17 cellular contexts compared by ENCODE assay signal in genomic region chr17:31697838-31698237, GRCh38.
DNase-seq lines count a peak whose midpoint lies in the region; ATAC-seq and TF ChIP-seq lines count a peak whose summit lies in the region.
"Had no signal": no experiment of that assay in that cellular context is flagged by ENCODE, and none has a peak within 500 bp of the region (broad histone marks: within the 10 kb centered on the region; RNA-seq: fewer than 3 reads in every experiment).

No MANE protein-coding gene starts in this region.

- H3K4me3 ChIP-seq in cardiac muscle cell (no peak overlapping the region), mesendoderm (ENCODE audit: low read length) (no peak overlapping the region)
- H3K4me3 ChIP-seq: BLaER1 treated with 17β-estradiol and CSF1 and Interleukin-3, amounts not matched to agents 10 nM and 100 nM had no signal

- H2BK5ac ChIP-seq in mesendoderm (ENCODE audit: low read length): no peak overlapping the region

- H2BK15ac ChIP-seq in mesendoderm (replicated peaks; ENCODE audit: low read depth): no peak overlapping the region

- H3K79me1 ChIP-seq in mesendoderm (ENCODE audit: low read length): no peaks in the 10 kb centered on the region

- H3K4me1 ChIP-seq in cardiac muscle cell (ENCODE audit: low read depth) (peaks cover 26% of the 10 kb centered on the region), mesendoderm (ENCODE audit: control insufficient read depth, low read depth, low read length) (no peaks in the 10 kb centered on the region)
- H3K4me1 ChIP-seq: BLaER1 treated with 17β-estradiol and CSF1 and Interleukin-3, amounts not matched to agents 10 nM and 100 nM had no signal

- no peaks in the 10 kb centered on the region for H3K36me3 ChIP-seq in cardiac muscle cell
- H3K36me3 ChIP-seq in mesendoderm (ENCODE audit: control insufficient read depth, insufficient read depth, low read length): no peaks in the 10 kb centered on the region
- H3K36me3 ChIP-seq: BLaER1 treated with 17β-estradiol and CSF1 and Interleukin-3, amounts not matched to agents 10 nM and 100 nM had no signal

- no CpG with 5 or more reads among the region's 9 CpGs for WGBS in mesendoderm (ENCODE audit: extremely low coverage, insufficient coverage, low lambda C conversion rate)

- no peak overlapping the region for H3K56ac ChIP-seq in mesendoderm (ENCODE audit: low read length)

- H3K79me2 ChIP-seq in mesendoderm (ENCODE audit: control insufficient read depth, insufficient read depth, low read length): no peaks in the 10 kb centered on the region

- TF ChIP-seq CTCF in cardiac muscle cell (IDR thresholded peaks at IDR 0.05; ENCODE audit: low read depth, low read length) (no peak), chondrocyte (IDR thresholded peaks at IDR 0.05) (no peak)

- peaks cover 5% of the 10 kb centered on the region for H3K9me3 Mint-ChIP-seq in chondrocyte (ENCODE audit: low read depth)
- H3K9me3 Mint-ChIP-seq: CD8-positive, alpha-beta memory T cell had no signal

- H3K27me3 Mint-ChIP-seq in chondrocyte (ENCODE audit: low read depth): no peaks in the 10 kb centered on the region

- H2BK120ac ChIP-seq in mesendoderm (ENCODE audit: low read depth, low read length): no peak overlapping the region

- peak overlapping the region; percentile 84 for H3K27ac Mint-ChIP-seq in chondrocyte (ENCODE audit: unreplicated experiment)

- intact Hi-C loops in left ventricle myocardium superior (cut with micrococcal nuclease): no loop called here

- H3K27ac ChIP-seq in cardiac muscle cell (peak overlapping the region; percentile 77), mesendoderm (ENCODE audit: low read depth, low read length) (no peak overlapping the region)
- H3K27ac ChIP-seq: BLaER1 treated with 17β-estradiol and CSF1 and Interleukin-3, amounts not matched to agents 10 nM and 100 nM had no signal

- H3K18ac ChIP-seq in mesendoderm (ENCODE audit: low read length): no peak overlapping the region

- H3K4me3 Mint-ChIP-seq in chondrocyte (ENCODE audit: unreplicated experiment): no peak overlapping the region
- H3K4me3 Mint-ChIP-seq: CD8-positive, alpha-beta memory T cell had no signal

- H3K27me3 ChIP-seq in cardiac muscle cell (no peaks in the 10 kb centered on the region), mesendoderm (ENCODE audit: insufficient read depth, low read length, poor library complexity) (no peaks in the 10 kb centered on the region)
- H3K27me3 ChIP-seq: BLaER1 treated with 17β-estradiol and CSF1 and Interleukin-3, amounts not matched to agents 10 nM and 100 nM had no signal

- peaks cover 63% of the 10 kb centered on the region for H3K4me1 Mint-ChIP-seq in chondrocyte (ENCODE audit: low read depth)
- H3K4me1 Mint-ChIP-seq: CD8-positive, alpha-beta memory T cell had no signal

- H3K23ac ChIP-seq in mesendoderm (ENCODE audit: low read length): no peak overlapping the region

- no peaks in the 10 kb centered on the region for H3K9me3 ChIP-seq in cardiac muscle cell (ENCODE audit: low read depth)
- H3K9me3 ChIP-seq: BLaER1 treated with 17β-estradiol and CSF1 and Interleukin-3, amounts not matched to agents 10 nM and 100 nM had no signal

- H4K5ac ChIP-seq in mesendoderm (ENCODE audit: low read length): no peak overlapping the region

- no peak overlapping the region for H3K9ac ChIP-seq in mesendoderm (ENCODE audit: low read length)
- H3K9ac ChIP-seq: BLaER1 treated with 17β-estradiol and CSF1 and Interleukin-3, amounts not matched to agents 10 nM and 100 nM had no signal

- no peak overlapping the region for H2AK5ac ChIP-seq in mesendoderm (ENCODE audit: low read length)

- DNase-seq in cardiac muscle cell (ENCODE audit: low read depth in 1 of 2, low spot score in 1 of 2) (peak in 1 of 2 donors; percentile 44), left ventricle myocardium superior (no peak), chondrocyte (ENCODE audit: low spot score) (no peak), mesendoderm (peak; percentile 67), retina (peak; percentile 27), DMS153 (lab: John Stamatoyannopoulos, UW) (no peak)
- DNase-seq: CD8-positive, alpha-beta memory T cell; GOT3; MM.1S; NCI-H187; NCI-H345; NCI-H526; NK-92 treated with Interleukin-12 subunit alpha and Interleukin-12 subunit beta, amount 100 ng/mL, for 24 hours had no signal

- H4K8ac ChIP-seq in mesendoderm (ENCODE audit: low read depth, low read length): no peak overlapping the region

- H3K36me3 Mint-ChIP-seq in chondrocyte (ENCODE audit: low read depth): peaks cover 1% of the 10 kb centered on the region
- H3K36me3 Mint-ChIP-seq: CD8-positive, alpha-beta memory T cell had no signal

- H3K4ac ChIP-seq in mesendoderm (ENCODE audit: low read depth, low read length): no peak overlapping the region

- H3K4me2 ChIP-seq in mesendoderm (ENCODE audit: low read length): no peak overlapping the region
- H3K4me2 ChIP-seq: BLaER1 treated with 17β-estradiol and CSF1 and Interleukin-3, amounts not matched to agents 10 nM and 100 nM had no signal

- no peak for ATAC-seq in left ventricle myocardium superior
- no peak for ATAC-seq in HG03139 (IDR thresholded peaks at IDR 0.05; ENCODE audit: unreplicated experiment)
- no peak for ATAC-seq in HG02870 (IDR thresholded peaks at IDR 0.05; ENCODE audit: unreplicated experiment)
- ATAC-seq: HepG2 had no signal

Comparison
In these comparisons a context has a peak if more than half of its experiments do, and no peak if none do; other contexts are left out.
1. DNase-seq: peak in mesendoderm (single experiment) and retina (single experiment); none in left ventricle myocardium superior (single experiment), chondrocyte (single experiment) and DMS153 (single experiment).